ENCODE assay signal across 29 cellular contexts in the genomic region with DNA sequence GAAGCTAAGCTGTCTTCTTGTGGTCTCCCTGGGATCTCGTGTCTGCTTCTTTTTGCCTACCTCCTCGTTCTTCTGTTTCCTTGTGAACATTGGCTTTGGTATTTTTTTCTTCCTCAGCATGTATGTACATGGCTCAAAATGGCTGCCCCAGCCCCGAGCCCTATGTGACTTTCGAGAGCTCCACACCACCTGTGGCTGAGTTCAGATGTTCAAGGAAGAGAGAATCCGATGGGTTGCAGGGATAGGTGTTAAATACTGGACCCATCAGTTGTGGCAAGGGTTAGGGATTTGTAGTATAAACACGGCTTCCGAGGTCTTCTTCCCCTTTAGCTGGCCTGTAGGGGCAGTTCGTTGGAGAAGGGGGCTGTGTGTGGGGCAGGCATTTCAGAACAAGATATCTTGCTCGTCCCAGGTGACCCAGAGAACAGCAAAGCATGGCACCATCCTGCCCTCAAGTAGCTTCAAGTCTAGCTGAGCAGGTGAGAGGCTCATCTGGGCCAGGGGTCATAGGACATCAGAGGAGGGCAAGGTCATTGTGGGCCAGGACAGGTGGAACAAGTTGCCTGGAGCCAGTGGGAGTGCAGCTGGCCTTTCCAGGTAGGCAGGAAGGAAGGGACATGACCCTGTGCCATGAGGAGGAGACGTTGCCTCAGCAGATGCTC.
"Had no signal": no experiment of that assay in that cellular context is flagged by ENCODE, and none has a peak within 500 bp of the region (broad histone marks: within the 10 kb centered on the region; RNA-seq: fewer than 3 reads in every experiment).

No MANE protein-coding gene starts in this region.

- FAIRE-seq: islet of Langerhans, small intestine had no signal

- H3K4me3 ChIP-seq: adrenal gland, left ventricle myocardium inferior, psoas muscle, sigmoid colon, thyroid gland had no signal

- H3K27me3 ChIP-seq: adrenal gland, brain microvascular endothelial cell, foreskin keratinocyte, sigmoid colon, thyroid gland had no signal

- H3K4me1 Mint-ChIP-seq: stimulated activated memory B cell treated with anti-CD40 and anti-IgM and Interleukin-4, amounts not matched to agents 10 μg/mL and 1 μg/mL and 100 μg/mL, for 72 hours; stimulated activated naive CD8-positive, alpha-beta T cell treated with anti-CD3 and anti-CD28 coated beads, Interleukin-15, amount 100 ng/mL, for 72 hours had no signal

- ATAC-seq: activated CD4-positive, alpha-beta T cell treated with anti-CD3 and anti-CD28 coated beads for 36 hours; activated CD8-positive, alpha-beta memory T cell treated with anti-CD3 and anti-CD28 coated beads, Interleukin-2, amount 10 ng/mL, durations not matched to agents 7 days and 5 days; activated CD8-positive, alpha-beta T cell treated with anti-CD3 and anti-CD28 coated beads, Interleukin-2, amount 10 ng/mL, durations not matched to agents 7 days and 5 days; esophagus mucosa; foreskin keratinocyte; psoas muscle; stimulated activated memory B cell treated with anti-CD40 and anti-IgM and Interleukin-4, amounts not matched to agents 10 μg/mL and 1 μg/mL and 100 μg/mL, for 72 hours; stimulated activated naive CD8-positive, alpha-beta T cell treated with anti-CD3 and anti-CD28 coated beads, Interleukin-15, amount 100 ng/mL, for 72 hours; T-cell had no signal

- H3K9ac ChIP-seq: parathyroid adenoma had no signal

- H3K9me3 ChIP-seq: adrenal gland, thyroid gland had no signal

- H3K79me2 ChIP-seq: parathyroid adenoma had no signal

- DNase-seq: activated CD4-positive, alpha-beta T cell treated with anti-CD3 and anti-CD28 coated beads for 36 hours; activated CD4-positive, CD25-positive, alpha-beta regulatory T cell; activated CD8-positive, alpha-beta memory T cell treated with anti-CD3 and anti-CD28 coated beads, Interleukin-2, amount 10 ng/mL, durations not matched to agents 7 days and 5 days; activated CD8-positive, alpha-beta T cell treated with anti-CD3 and anti-CD28 coated beads, Interleukin-2, amount 10 ng/mL, durations not matched to agents 7 days and 5 days; activated effector memory CD4-positive, alpha-beta T cell treated with Interleukin-2 at 50 U/mL for 16 hours; activated naive CD4-positive, alpha-beta T cell treated with Interleukin-2 at 50 U/mL for 16 hours; adrenal gland; aorta; brain microvascular endothelial cell; cortex of kidney; endodermal cell; foreskin keratinocyte; left ventricle myocardium inferior; nucleus accumbens; psoas muscle; sigmoid colon; small intestine; stimulated activated CD4-positive, alpha-beta T cell treated with anti-CD3 and anti-CD28 coated beads, Interleukin-4, amount 100 ng/mL, for 4 hours; stimulated activated CD8-positive, alpha-beta memory T cell treated with anti-CD3 and anti-CD28 coated beads, Interleukin-4, amount 100 ng/mL, for 48 hours; stimulated activated naive CD8-positive, alpha-beta T cell treated with anti-CD3 and anti-CD28 coated beads, Interleukin-15, amount 100 ng/mL, for 72 hours; substantia nigra; T-cell; thyroid gland had no signal

- H3K27ac Mint-ChIP-seq: activated CD4-positive, alpha-beta T cell treated with anti-CD3 and anti-CD28 coated beads for 36 hours; activated CD8-positive, alpha-beta memory T cell treated with anti-CD3 and anti-CD28 coated beads, Interleukin-2, amount 10 ng/mL, durations not matched to agents 7 days and 5 days; activated CD8-positive, alpha-beta T cell treated with anti-CD3 and anti-CD28 coated beads, Interleukin-2, amount 10 ng/mL, durations not matched to agents 7 days and 5 days; activated naive CD8-positive, alpha-beta T cell; endodermal cell; stimulated activated memory B cell treated with anti-CD40 and anti-IgM and Interleukin-4, amounts not matched to agents 10 μg/mL and 1 μg/mL and 100 μg/mL, for 72 hours; stimulated activated naive CD8-positive, alpha-beta T cell treated with anti-CD3 and anti-CD28 coated beads, Interleukin-15, amount 100 ng/mL, for 72 hours; T-cell; T-helper 2 cell treated with Interferon-gamma antibody and Interleukin-4, amounts not matched to agents 5 μg/mL and 100 μg/mL, for 36 hours had no signal

- H3K9me3 Mint-ChIP-seq: endodermal cell; T-helper 2 cell treated with Interferon-gamma antibody and Interleukin-4, amounts not matched to agents 5 μg/mL and 100 μg/mL, for 36 hours had no signal

- H3K4me3 Mint-ChIP-seq: activated CD4-positive, alpha-beta T cell treated with anti-CD3 and anti-CD28 coated beads for 36 hours; activated CD8-positive, alpha-beta memory T cell treated with anti-CD3 and anti-CD28 coated beads, Interleukin-2, amount 10 ng/mL, durations not matched to agents 7 days and 5 days; activated CD8-positive, alpha-beta T cell treated with anti-CD3 and anti-CD28 coated beads, Interleukin-2, amount 10 ng/mL, durations not matched to agents 7 days and 5 days; endodermal cell; stimulated activated memory B cell treated with anti-CD40 and anti-IgM and Interleukin-4, amounts not matched to agents 10 μg/mL and 1 μg/mL and 100 μg/mL, for 72 hours; stimulated activated naive CD8-positive, alpha-beta T cell treated with anti-CD3 and anti-CD28 coated beads, Interleukin-15, amount 100 ng/mL, for 72 hours had no signal

- H3K36me3 ChIP-seq: adrenal gland, brain microvascular endothelial cell, left ventricle myocardium inferior, sigmoid colon, thyroid gland had no signal

- H3K36me3 Mint-ChIP-seq: activated CD8-positive, alpha-beta memory T cell treated with anti-CD3 and anti-CD28 coated beads, Interleukin-2, amount 10 ng/mL, durations not matched to agents 7 days and 5 days; activated naive CD8-positive, alpha-beta T cell; stimulated activated memory B cell treated with anti-CD40 and anti-IgM and Interleukin-4, amounts not matched to agents 10 μg/mL and 1 μg/mL and 100 μg/mL, for 72 hours; T-cell had no signal

- H3K27me3 Mint-ChIP-seq: activated naive CD8-positive, alpha-beta T cell had no signal

- H3K27ac ChIP-seq: brain microvascular endothelial cell, psoas muscle had no signal
